Comparison of ENCODE assay signal across 19 cellular contexts in genomic region chr20:14888172-14888571, GRCh38.
"Had no signal": no experiment of that assay in that cellular context is flagged by ENCODE, and none has a peak within 500 bp of the region (broad histone marks: within the 10 kb centered on the region; RNA-seq: fewer than 3 reads in every experiment).

No MANE protein-coding gene starts in this region.

- H3K27me3 Mint-ChIP-seq: activated naive CD4-positive, alpha-beta T cell treated with anti-CD3 and anti-CD28 coated beads, Interleukin-2, amount 50 U/mL, for 24 hours; effector memory CD8-positive, alpha-beta T cell had no signal

- H3K4me1 Mint-ChIP-seq: activated naive CD4-positive, alpha-beta T cell treated with anti-CD3 and anti-CD28 coated beads, Interleukin-2, amount 50 U/mL, for 24 hours; stimulated activated naive B cell treated with anti-CD40 and anti-IgM and Interleukin-4, amounts not matched to agents 10 μg/mL and 1 μg/mL and 100 μg/mL, for 72 hours had no signal

- H3K27ac Mint-ChIP-seq: activated naive CD4-positive, alpha-beta T cell treated with anti-CD3 and anti-CD28 coated beads, Interleukin-2, amount 50 U/mL, for 24 hours; activated T-cell treated with anti-CD3 and anti-CD28 coated beads, Interleukin-2, amount 50 U/mL, for 72 hours; effector memory CD8-positive, alpha-beta T cell; nephron progenitor cell; stimulated activated naive B cell treated with anti-CD40 and anti-IgM and Interleukin-4, amounts not matched to agents 10 μg/mL and 1 μg/mL and 100 μg/mL, for 72 hours had no signal

- H3K36me3 Mint-ChIP-seq: activated naive CD4-positive, alpha-beta T cell treated with anti-CD3 and anti-CD28 coated beads, Interleukin-2, amount 50 U/mL, for 24 hours; stimulated activated naive B cell treated with anti-CD40 and anti-IgM and Interleukin-4, amounts not matched to agents 10 μg/mL and 1 μg/mL and 100 μg/mL, for 72 hours had no signal

- H3K4me3 ChIP-seq: adrenal gland, cardiac muscle cell, ovary, sigmoid colon, spleen, thoracic aorta, upper lobe of right lung had no signal

- H3K27me3 ChIP-seq: adrenal gland, cardiac muscle cell, ovary, sigmoid colon, spleen, upper lobe of right lung had no signal

- ATAC-seq: activated CD4-positive, CD25-positive, alpha-beta regulatory T cell treated with anti-CD3 and anti-CD28 coated beads, Interleukin-2, amount 50 U/mL, for 24 hours; activated T-cell treated with anti-CD3 and anti-CD28 coated beads, Interleukin-2, amount 50 U/mL, for 72 hours; effector memory CD8-positive, alpha-beta T cell; left lobe of liver; stimulated activated naive B cell treated with anti-CD40 and anti-IgM and Interleukin-4, amounts not matched to agents 10 μg/mL and 1 μg/mL and 100 μg/mL, for 72 hours; upper lobe of right lung had no signal

- H3K9me3 ChIP-seq: adrenal gland, ovary, sigmoid colon, thoracic aorta, upper lobe of right lung had no signal

- H3K9me3 Mint-ChIP-seq: nephron progenitor cell had no signal

- DNase-seq: activated CD8-positive, alpha-beta memory T cell treated with anti-CD3 and anti-CD28 coated beads for 24 hours; activated CD8-positive, alpha-beta memory T cell treated with anti-CD3 and anti-CD28 coated beads, Interleukin-2, amount 50 U/mL, for 48 hours; activated effector memory CD4-positive, alpha-beta T cell treated with anti-CD3 and anti-CD28 coated beads, Interleukin-2, amount 50 U/mL, for 16 hours; activated T-cell treated with anti-CD3 and anti-CD28 coated beads, Interleukin-2, amount 50 U/mL, for 72 hours; adrenal gland; effector memory CD8-positive, alpha-beta T cell; midbrain; nephron progenitor cell; ovary; sigmoid colon; spleen; stimulated activated naive B cell treated with anti-CD40 and anti-IgM and Interleukin-4, amounts not matched to agents 10 μg/mL and 1 μg/mL and 100 μg/mL, for 72 hours; T1000; upper lobe of right lung had no signal

- H3K36me3 ChIP-seq: adrenal gland, cardiac muscle cell, ovary, sigmoid colon, spleen, thoracic aorta, upper lobe of right lung had no signal

- H3K4me1 ChIP-seq: adrenal gland, spleen, upper lobe of right lung had no signal

- H3K27ac ChIP-seq: adrenal gland, cardiac muscle cell, ovary, sigmoid colon, spleen, thoracic aorta, upper lobe of right lung had no signal

- H3K4me3 Mint-ChIP-seq: activated naive CD4-positive, alpha-beta T cell treated with anti-CD3 and anti-CD28 coated beads, Interleukin-2, amount 50 U/mL, for 24 hours; activated T-cell treated with anti-CD3 and anti-CD28 coated beads, Interleukin-2, amount 50 U/mL, for 72 hours; effector memory CD8-positive, alpha-beta T cell; nephron progenitor cell; stimulated activated naive B cell treated with anti-CD40 and anti-IgM and Interleukin-4, amounts not matched to agents 10 μg/mL and 1 μg/mL and 100 μg/mL, for 72 hours had no signal
